In genomic region chr5:142303576-142303975, GRCh38 we compare ENCODE assay signal across 19 cellular contexts. TPM values are rescaled to one million over a fixed set of nuclear protein-coding genes. Genes with fewer than 3 reads are reported as not detected.
DNase-seq lines count a peak whose midpoint lies in the region; FAIRE-seq and TF ChIP-seq lines count a peak whose summit lies in the region.
"Had no signal": no experiment of that assay in that cellular context is flagged by ENCODE, and none has a peak within 500 bp of the region (broad histone marks: within the 10 kb centered on the region; RNA-seq: fewer than 3 reads in every experiment).

No MANE protein-coding gene starts in this region.

- peaks cover 22% of the 10 kb centered on the region for H3K4me1 Mint-ChIP-seq in astrocyte (ENCODE audit: low read depth, unreplicated experiment)

- H3K4me3 ChIP-seq in HEK293 (ENCODE audit: low read depth, low read length), result no peak overlapping the region
- no peak overlapping the region for H3K4me3 ChIP-seq in astrocyte (ENCODE audit: insufficient read depth, low read depth, low read length)
- no peak overlapping the region for H3K4me3 ChIP-seq in dorsolateral prefrontal cortex
- H3K4me3 ChIP-seq in testis, result no peak overlapping the region
- H3K4me3 ChIP-seq in foreskin fibroblast (ENCODE audit: low read depth in 1 of 2, low read length in 2 of 2), result no peak overlapping the region
- H3K4me3 ChIP-seq: K562, SJSA1 had no signal

- intact Hi-C loops in dorsolateral prefrontal cortex (cut with DNase I), result no loop called here
- intact Hi-C loops in testis (cut with DNase I; ENCODE audit: low total_unique reads), result no loop called here

- H3K27me3 ChIP-seq in astrocyte (ENCODE audit: insufficient read depth, low read length), result no peaks in the 10 kb centered on the region
- no peaks in the 10 kb centered on the region for H3K27me3 ChIP-seq in dorsolateral prefrontal cortex
- no peaks in the 10 kb centered on the region for H3K27me3 ChIP-seq in testis
- H3K27me3 ChIP-seq: BE2C, SJSA1 had no signal

- no peak overlapping the region for H2AFZ ChIP-seq in astrocyte (ENCODE audit: low read depth, low read length)

- H3K36me3 ChIP-seq in HEK293 (ENCODE audit: control insufficient read depth in 2 of 2, insufficient read depth in 1 of 2, low read length in 2 of 2), result no peaks in the 10 kb centered on the region
- no peaks in the 10 kb centered on the region for H3K36me3 ChIP-seq in astrocyte (ENCODE audit: insufficient read depth, low read length)
- H3K36me3 ChIP-seq in testis (ENCODE audit: low read depth, missing control alignments), result no peaks in the 10 kb centered on the region

- no peak for TF ChIP-seq CTCF in HEK293 (tag by site-specific recombination; IDR thresholded peaks at IDR 0.05)
- no peak for TF ChIP-seq CTCF in astrocyte (IDR thresholded peaks at IDR 0.05; ENCODE audit: insufficient read depth, low read depth, low read length)
- TF ChIP-seq CTCF in dorsolateral prefrontal cortex (IDR thresholded peaks at IDR 0.05 in 54 of 56, conservative IDR thresholded peaks at IDR 0.05 in 2 of 56; ENCODE audit: low read depth in 1 of 56, partially characterized antibody in 56 of 56), result no peak
- TF ChIP-seq CTCF in testis (IDR thresholded peaks at IDR 0.05), result no peak
- TF ChIP-seq CTCF in foreskin fibroblast (IDR thresholded peaks at IDR 0.05; ENCODE audit: low read depth, low read length), result no peak

- DNase-seq in astrocyte (ENCODE audit: low read depth) (peak; percentile 56), fibroblast of peridontal ligament (ENCODE audit: extremely low read depth) (peak; percentile 36), NCI-H524 (lab: John Stamatoyannopoulos, UW) (no peak), dorsolateral prefrontal cortex (no peak), testis (no peak), foreskin fibroblast (no peak)
- DNase-seq: BE2C; H7; NCI-H146; NCI-H2107; NCI-H345; NCI-H69; NK-92 treated with Interleukin-12 subunit alpha and Interleukin-12 subunit beta, amount 100 ng/mL, for 24 hours; OCI-M1 had no signal

- POLR2A ChIA-PET in HEK293 (lab: Yijun Ruan, JAX), result no interaction called here

- no peaks in the 10 kb centered on the region for H3K27me3 Mint-ChIP-seq in astrocyte (ENCODE audit: low read depth, unreplicated experiment)

- H3K4me1 ChIP-seq in HEK293 (ENCODE audit: control insufficient read depth, insufficient read depth, low read length) (peaks cover 8% of the 10 kb centered on the region), astrocyte (ENCODE audit: insufficient read depth, low read length) (peaks cover 18% of the 10 kb centered on the region), testis (no peaks in the 10 kb centered on the region)

- H3K27ac ChIP-seq in HEK293 (ENCODE audit: extremely low read depth, low read depth, low read length) (no peak overlapping the region; the same call in 1 of the 2 replicates), astrocyte (ENCODE audit: low read depth, low read length) (no peak overlapping the region), dorsolateral prefrontal cortex (no peak overlapping the region), testis (no peak overlapping the region)
- H3K27ac ChIP-seq: SJSA1 had no signal

- WGBS in testis, 2 donors, result 73 to 76% methylated on average over 6 of the region's 6 CpGs

- H3K27ac Mint-ChIP-seq in astrocyte (ENCODE audit: unreplicated experiment), result peak overlapping the region; percentile 27
- H3K27ac Mint-ChIP-seq: CD8-positive, alpha-beta memory T cell had no signal

- no peak for TF ChIP-seq POLR2A in testis (IDR thresholded peaks at IDR 0.05)

- peak; percentile 58 for FAIRE-seq in astrocyte (lab: Jason Lieb, UNC)
- FAIRE-seq: HTR-8/SVneo, K562 had no signal

- no peak overlapping the region for H3K9ac ChIP-seq in astrocyte (ENCODE audit: low read length)

- H3K9me3 Mint-ChIP-seq in astrocyte (ENCODE audit: unreplicated experiment), result no peaks in the 10 kb centered on the region
- H3K9me3 Mint-ChIP-seq: CD8-positive, alpha-beta memory T cell had no signal

- peaks cover 4% of the 10 kb centered on the region for H3K36me3 Mint-ChIP-seq in astrocyte (ENCODE audit: low read depth, unreplicated experiment)
- H3K36me3 Mint-ChIP-seq: CD8-positive, alpha-beta memory T cell had no signal

- no peak overlapping the region for H3K4me3 Mint-ChIP-seq in astrocyte (ENCODE audit: unreplicated experiment)
- H3K4me3 Mint-ChIP-seq: CD8-positive, alpha-beta memory T cell had no signal

- H3K79me2 ChIP-seq in astrocyte (ENCODE audit: insufficient read depth, low read length), result peaks cover 30% of the 10 kb centered on the region

- H3K9me3 ChIP-seq in HEK293 (ENCODE audit: control insufficient read depth, insufficient read depth, low read depth, low read length) (no peaks in the 10 kb centered on the region), astrocyte (ENCODE audit: insufficient read depth, low read depth, low read length) (no peaks in the 10 kb centered on the region), testis (no peaks in the 10 kb centered on the region)
- H3K9me3 ChIP-seq: BE2C, SJSA1 had no signal

- peak overlapping the region; percentile 34 for H3K4me2 ChIP-seq in astrocyte (ENCODE audit: low read length)

- H4K20me1 ChIP-seq in astrocyte (ENCODE audit: insufficient read depth, low read length), result peaks cover 24% of the 10 kb centered on the region

- CTCF ChIA-PET in HEK293 (lab: Yijun Ruan, JAX), result interaction anchor here (0.6 kb wide), 1 partner anchor 360 kb away, joined by 3 read pairs; no protein-coding TSS in a partner anchor

TF ChIP-seq in HEK293, 187 proteins besides CTCF, POLR2A, EP300 and RAD21 (continues in another document):
- TF ChIP-seq, protein P1, sequence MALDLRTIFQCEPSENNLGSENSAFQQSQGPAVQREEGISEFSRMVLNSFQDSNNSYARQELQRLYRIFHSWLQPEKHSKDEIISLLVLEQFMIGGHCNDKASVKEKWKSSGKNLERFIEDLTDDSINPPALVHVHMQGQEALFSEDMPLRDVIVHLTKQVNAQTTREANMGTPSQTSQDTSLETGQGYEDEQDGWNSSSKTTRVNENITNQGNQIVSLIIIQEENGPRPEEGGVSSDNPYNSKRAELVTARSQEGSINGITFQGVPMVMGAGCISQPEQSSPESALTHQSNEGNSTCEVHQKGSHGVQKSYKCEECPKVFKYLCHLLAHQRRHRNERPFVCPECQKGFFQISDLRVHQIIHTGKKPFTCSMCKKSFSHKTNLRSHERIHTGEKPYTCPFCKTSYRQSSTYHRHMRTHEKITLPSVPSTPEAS (tag by site-specific recombination; IDR thresholded peaks at IDR 0.05), result no peak
- TF ChIP-seq, protein P2, sequence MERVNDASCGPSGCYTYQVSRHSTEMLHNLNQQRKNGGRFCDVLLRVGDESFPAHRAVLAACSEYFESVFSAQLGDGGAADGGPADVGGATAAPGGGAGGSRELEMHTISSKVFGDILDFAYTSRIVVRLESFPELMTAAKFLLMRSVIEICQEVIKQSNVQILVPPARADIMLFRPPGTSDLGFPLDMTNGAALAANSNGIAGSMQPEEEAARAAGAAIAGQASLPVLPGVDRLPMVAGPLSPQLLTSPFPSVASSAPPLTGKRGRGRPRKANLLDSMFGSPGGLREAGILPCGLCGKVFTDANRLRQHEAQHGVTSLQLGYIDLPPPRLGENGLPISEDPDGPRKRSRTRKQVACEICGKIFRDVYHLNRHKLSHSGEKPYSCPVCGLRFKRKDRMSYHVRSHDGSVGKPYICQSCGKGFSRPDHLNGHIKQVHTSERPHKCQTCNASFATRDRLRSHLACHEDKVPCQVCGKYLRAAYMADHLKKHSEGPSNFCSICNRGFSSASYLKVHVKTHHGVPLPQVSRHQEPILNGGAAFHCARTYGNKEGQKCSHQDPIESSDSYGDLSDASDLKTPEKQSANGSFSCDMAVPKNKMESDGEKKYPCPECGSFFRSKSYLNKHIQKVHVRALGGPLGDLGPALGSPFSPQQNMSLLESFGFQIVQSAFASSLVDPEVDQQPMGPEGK (tag by site-specific recombination; IDR thresholded peaks at IDR 0.05), result no peak
- TF ChIP-seq ZNF10 (tag by site-specific recombination; IDR thresholded peaks at IDR 0.05), result peak; percentile 16; the same call in 1 of the 2 replicates
- peak; percentile 47 for TF ChIP-seq OSR2 (tag by site-specific recombination; IDR thresholded peaks at IDR 0.05)
- TF ChIP-seq ZEB2 (tag by site-specific recombination; IDR thresholded peaks at IDR 0.05), result no peak
- TF ChIP-seq ZNF629 (tag by site-specific recombination; IDR thresholded peaks at IDR 0.05), result peak; percentile 42
- no peak for TF ChIP-seq ZNF221 (tag by site-specific recombination; IDR thresholded peaks at IDR 0.05; ENCODE audit: borderline replicate concordance)
- TF ChIP-seq ZNF24 (tag by site-specific recombination; IDR thresholded peaks at IDR 0.05), result peak; percentile 37; the same call in 1 of the 2 replicates
- TF ChIP-seq, protein P3, sequence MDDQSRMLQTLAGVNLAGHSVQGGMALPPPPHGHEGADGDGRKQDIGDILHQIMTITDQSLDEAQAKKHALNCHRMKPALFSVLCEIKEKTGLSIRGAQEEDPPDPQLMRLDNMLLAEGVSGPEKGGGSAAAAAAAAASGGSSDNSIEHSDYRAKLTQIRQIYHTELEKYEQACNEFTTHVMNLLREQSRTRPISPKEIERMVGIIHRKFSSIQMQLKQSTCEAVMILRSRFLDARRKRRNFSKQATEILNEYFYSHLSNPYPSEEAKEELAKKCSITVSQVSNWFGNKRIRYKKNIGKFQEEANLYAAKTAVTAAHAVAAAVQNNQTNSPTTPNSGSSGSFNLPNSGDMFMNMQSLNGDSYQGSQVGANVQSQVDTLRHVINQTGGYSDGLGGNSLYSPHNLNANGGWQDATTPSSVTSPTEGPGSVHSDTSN (CRISPR knock-in tag; IDR thresholded peaks at IDR 0.05), result no peak
- TF ChIP-seq ZNF600 (tag by site-specific recombination; IDR thresholded peaks at IDR 0.05), result peak; percentile 87
- peak; percentile 60; the same call in 1 of the 2 replicates for TF ChIP-seq ZBTB21 (tag by site-specific recombination; IDR thresholded peaks at IDR 0.05)
- TF ChIP-seq, protein P4, sequence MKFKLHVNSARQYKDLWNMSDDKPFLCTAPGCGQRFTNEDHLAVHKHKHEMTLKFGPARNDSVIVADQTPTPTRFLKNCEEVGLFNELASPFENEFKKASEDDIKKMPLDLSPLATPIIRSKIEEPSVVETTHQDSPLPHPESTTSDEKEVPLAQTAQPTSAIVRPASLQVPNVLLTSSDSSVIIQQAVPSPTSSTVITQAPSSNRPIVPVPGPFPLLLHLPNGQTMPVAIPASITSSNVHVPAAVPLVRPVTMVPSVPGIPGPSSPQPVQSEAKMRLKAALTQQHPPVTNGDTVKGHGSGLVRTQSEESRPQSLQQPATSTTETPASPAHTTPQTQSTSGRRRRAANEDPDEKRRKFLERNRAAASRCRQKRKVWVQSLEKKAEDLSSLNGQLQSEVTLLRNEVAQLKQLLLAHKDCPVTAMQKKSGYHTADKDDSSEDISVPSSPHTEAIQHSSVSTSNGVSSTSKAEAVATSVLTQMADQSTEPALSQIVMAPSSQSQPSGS (tag by site-specific recombination; IDR thresholded peaks at IDR 0.05; ENCODE audit: low read depth), result peak; percentile 84
- TF ChIP-seq ZNF677 (tag by site-specific recombination; IDR thresholded peaks at IDR 0.05), result 0 out of 2 replicates have a peak, but pooled peaks have one; percentile 40

RNA-seq across cellular contexts. Expression of gene SPRY4, which starts 21.2 kb away (rescaled TPM):
- total RNA-seq in astrocyte (19.4 and 23.4 TPM in 2 replicates), dorsolateral prefrontal cortex (10 to 100 TPM in 102 of 120 experiments, 1 to 10 TPM in 18; 7.2 to 26.4 (median 14.3) TPM), testis (1 to 10 TPM; 5.3 to 7.2 TPM)
- 3.8 TPM for polyA plus RNA-seq in testis (ENCODE audit: insufficient read depth, low read depth, low replicate concordance)
- polyA plus RNA-seq: CD8-positive, alpha-beta memory T cell had no signal

Comparison
In these comparisons a context has a peak if more than half of its experiments do, and no peak if none do; other contexts are left out.
1. DNase-seq: peak in astrocyte (single experiment) and fibroblast of peridontal ligament (single experiment); none in NCI-H524 (0 of 2), dorsolateral prefrontal cortex (0 of 10), testis (single experiment) and foreskin fibroblast (0 of 2).